ENCODE assay signal across 24 cellular contexts in the genomic region with DNA sequence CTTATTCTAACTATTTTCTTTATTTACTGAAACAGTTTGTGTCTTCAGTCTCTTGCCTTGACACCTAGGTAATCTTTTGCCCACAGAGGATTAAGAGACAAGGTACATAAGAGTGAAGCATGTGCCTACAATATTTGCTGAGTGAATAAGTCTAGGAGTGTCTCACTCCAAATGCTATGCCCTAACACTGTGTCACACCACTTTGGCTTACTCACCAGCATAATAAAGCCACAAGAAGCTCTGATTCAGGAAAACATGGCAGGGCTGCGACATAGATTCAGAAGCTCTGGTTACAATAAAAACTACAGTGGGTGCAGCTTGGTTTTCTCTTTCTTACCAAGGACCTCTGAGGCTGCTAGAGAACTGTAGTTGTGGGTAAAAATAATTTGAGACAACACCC.
A peak's percentile ranks its signal among the peaks of the same experiment; 100 is the strongest.
DNase-seq lines count a peak whose midpoint lies in the region; ATAC-seq and TF ChIP-seq lines count a peak whose summit lies in the region.
"Had no signal": no experiment of that assay in that cellular context is flagged by ENCODE, and none has a peak within 500 bp of the region (broad histone marks: within the 10 kb centered on the region; RNA-seq: fewer than 3 reads in every experiment).

No MANE protein-coding gene starts in this region.

- H3K36me3 ChIP-seq in breast epithelium (no peaks in the 10 kb centered on the region), adipocyte (ENCODE audit: control insufficient read depth, insufficient read depth, low read length, severe bottlenecking) (no peaks in the 10 kb centered on the region)
- H3K36me3 ChIP-seq: cardiac muscle cell, Peyer's patch, upper lobe of left lung had no signal

- H3K9me3 ChIP-seq in breast epithelium (no peaks in the 10 kb centered on the region), adipocyte (ENCODE audit: control insufficient read depth, low read length) (no peaks in the 10 kb centered on the region)
- H3K9me3 ChIP-seq: Peyer's patch, psoas muscle, upper lobe of left lung had no signal

- POLR2A ChIA-PET in MCF 10A (lab: Yijun Ruan, JAX), result no interaction called here

- H3K4me3 Mint-ChIP-seq in MCF 10A (ENCODE audit: unreplicated experiment), result no peak overlapping the region
- H3K4me3 Mint-ChIP-seq in activated naive CD4-positive, alpha-beta T cell treated with anti-CD3 and anti-CD28 coated beads, Interleukin-2, amount 10 ng/mL, durations not matched to agents 7 days and 5 days, result no peak overlapping the region
- H3K4me3 Mint-ChIP-seq: activated T-cell treated with anti-CD3 and anti-CD28 coated beads, Interleukin-2, amount 50 U/mL, for 24 hours; T-helper 17 cell had no signal

- no peaks in the 10 kb centered on the region for H3K36me3 Mint-ChIP-seq in MCF 10A (ENCODE audit: insufficient read depth, unreplicated experiment)
- H3K36me3 Mint-ChIP-seq in activated naive CD4-positive, alpha-beta T cell treated with anti-CD3 and anti-CD28 coated beads, Interleukin-2, amount 10 ng/mL, durations not matched to agents 7 days and 5 days, result no peaks in the 10 kb centered on the region

- TF ChIP-seq POLR2A in breast epithelium (IDR thresholded peaks at IDR 0.05), result no peak

- intact Hi-C loops in MCF 10A (cut with micrococcal nuclease), result loop anchor here (10.0 kb wide), 1 partner anchor 353 kb away; a partner anchor contains a TSS
- intact Hi-C loops in breast epithelium (cut with DNase I; ENCODE audit: low total_unique reads), result no loop called here

- no peak for TF ChIP-seq CTCF in MCF 10A (IDR thresholded peaks at IDR 0.05; ENCODE audit: unreplicated experiment)
- no peak for TF ChIP-seq CTCF in breast epithelium (IDR thresholded peaks at IDR 0.05)

- H3K9me3 Mint-ChIP-seq in MCF 10A (ENCODE audit: unreplicated experiment), result peaks cover 7% of the 10 kb centered on the region
- no peaks in the 10 kb centered on the region for H3K9me3 Mint-ChIP-seq in activated naive CD4-positive, alpha-beta T cell treated with anti-CD3 and anti-CD28 coated beads, Interleukin-2, amount 10 ng/mL, durations not matched to agents 7 days and 5 days

- H3K27ac ChIP-seq in breast epithelium, result no peak overlapping the region
- H3K27ac ChIP-seq: cardiac muscle cell, Peyer's patch, psoas muscle, upper lobe of left lung had no signal

- peak; percentile 4 for DNase-seq in MCF 10A (ENCODE audit: unreplicated experiment)
- no peak for DNase-seq in breast epithelium (ENCODE audit: low spot score in 2 of 2)
- peak; percentile 18 for DNase-seq in adipocyte (ENCODE audit: low read depth)
- peak; percentile 2 for DNase-seq in iris pigment epithelial cell (ENCODE audit: low read depth)
- no peak for DNase-seq in activated naive CD4-positive, alpha-beta T cell treated with anti-CD3 and anti-CD28 coated beads, Interleukin-2, amount 10 ng/mL, durations not matched to agents 7 days and 5 days
- no peak for DNase-seq in HUDEP-2 (lab: John Stamatoyannopoulos, UW; ENCODE audit: unreplicated experiment in 76 of 76)
- DNase-seq in activated T-cell treated with anti-CD3 and anti-CD28 coated beads, Interleukin-2, amount 50 U/mL, for 48 hours, result no peak
- DNase-seq: activated CD4-positive, alpha-beta T cell treated with anti-CD3 and anti-CD28 coated beads for 4 hours; activated naive CD4-positive, alpha-beta T cell; activated T-cell treated with anti-CD3 and anti-CD28 coated beads, Interleukin-2, amount 50 U/mL, for 24 hours; amniotic stem cell; cortex of kidney; head of caudate nucleus; mesendoderm; NCI-H2171; NCI-H524; Peyer's patch; psoas muscle; T-helper 17 cell; upper lobe of left lung had no signal

- no peaks in the 10 kb centered on the region for H3K27me3 ChIP-seq in breast epithelium
- no peaks in the 10 kb centered on the region for H3K27me3 ChIP-seq in adipocyte (replicated peaks; ENCODE audit: control insufficient read depth, insufficient read depth, low read length)
- H3K27me3 ChIP-seq: cardiac muscle cell, Peyer's patch, upper lobe of left lung had no signal

- no peaks in the 10 kb centered on the region for H3K27me3 Mint-ChIP-seq in MCF 10A (ENCODE audit: insufficient read depth, unreplicated experiment)
- H3K27me3 Mint-ChIP-seq in activated naive CD4-positive, alpha-beta T cell treated with anti-CD3 and anti-CD28 coated beads, Interleukin-2, amount 10 ng/mL, durations not matched to agents 7 days and 5 days, result no peaks in the 10 kb centered on the region
- H3K27me3 Mint-ChIP-seq: activated T-cell treated with anti-CD3 and anti-CD28 coated beads, Interleukin-2, amount 50 U/mL, for 24 hours; T-helper 17 cell had no signal

- no peak for ATAC-seq in HG03439 (IDR thresholded peaks at IDR 0.05; ENCODE audit: unreplicated experiment)
- ATAC-seq: HCT116, K562, psoas muscle, T-helper 17 cell had no signal

- H3K27ac Mint-ChIP-seq in MCF 10A (ENCODE audit: low read depth, unreplicated experiment), result peak overlapping the region; percentile 57
- H3K27ac Mint-ChIP-seq in activated naive CD4-positive, alpha-beta T cell treated with anti-CD3 and anti-CD28 coated beads, Interleukin-2, amount 10 ng/mL, durations not matched to agents 7 days and 5 days, result no peak overlapping the region
- H3K27ac Mint-ChIP-seq: activated T-cell treated with anti-CD3 and anti-CD28 coated beads, Interleukin-2, amount 50 U/mL, for 24 hours; T-helper 17 cell had no signal

- H3K4me1 ChIP-seq in breast epithelium, result no peaks in the 10 kb centered on the region
- peaks cover 17% of the 10 kb centered on the region for H3K4me1 ChIP-seq in adipocyte (ENCODE audit: control insufficient read depth, insufficient read depth, low read length)
- H3K4me1 ChIP-seq: Peyer's patch, psoas muscle, upper lobe of left lung had no signal

- peaks cover 14% of the 10 kb centered on the region for H3K4me1 Mint-ChIP-seq in MCF 10A (ENCODE audit: insufficient read depth, unreplicated experiment)
- no peaks in the 10 kb centered on the region for H3K4me1 Mint-ChIP-seq in activated naive CD4-positive, alpha-beta T cell treated with anti-CD3 and anti-CD28 coated beads, Interleukin-2, amount 10 ng/mL, durations not matched to agents 7 days and 5 days
- H3K4me1 Mint-ChIP-seq: T-helper 17 cell had no signal

- no peak overlapping the region for H3K4me3 ChIP-seq in breast epithelium
- no peak overlapping the region for H3K4me3 ChIP-seq in adipocyte (ENCODE audit: low read length)
- H3K4me3 ChIP-seq: cardiac muscle cell, K562, Peyer's patch, psoas muscle, upper lobe of left lung had no signal

- CTCF ChIA-PET in MCF 10A (lab: Yijun Ruan, JAX), result interaction anchor here (1.3 to 1.8 kb wide), 3 partner anchors 9 to 101 kb away, joined by 3 to 8 read pairs (median 3); no protein-coding TSS in a partner anchor
- CTCF ChIA-PET in activated naive CD4-positive, alpha-beta T cell treated with anti-CD3 and anti-CD28 coated beads, Interleukin-2, amount 10 ng/mL, durations not matched to agents 7 days and 5 days (lab: Charles Lee), result no interaction called here

- no peak overlapping the region for H3K9ac ChIP-seq in adipocyte (ENCODE audit: low read length)

- BruUV-seq in MCF 10A (replicated peaks; lab: Mats Ljungman, UMichigan), result no TSS peak

Comparison
In these comparisons a context has a peak if more than half of its experiments do, and no peak if none do; other contexts are left out.
1. DNase-seq: peak in MCF 10A (single experiment), adipocyte (single experiment) and iris pigment epithelial cell (single experiment); none in breast epithelium (0 of 2), activated naive CD4-positive, alpha-beta T cell treated with anti-CD3 and anti-CD28 coated beads, Interleukin-2, amount 10 ng/mL, durations not matched to agents 7 days and 5 days (single experiment), HUDEP-2 (0 of 76) and activated T-cell treated with anti-CD3 and anti-CD28 coated beads, Interleukin-2, amount 50 U/mL, for 48 hours (0 of 2).